9 cellular contexts compared by ENCODE assay signal in the genomic region with DNA sequence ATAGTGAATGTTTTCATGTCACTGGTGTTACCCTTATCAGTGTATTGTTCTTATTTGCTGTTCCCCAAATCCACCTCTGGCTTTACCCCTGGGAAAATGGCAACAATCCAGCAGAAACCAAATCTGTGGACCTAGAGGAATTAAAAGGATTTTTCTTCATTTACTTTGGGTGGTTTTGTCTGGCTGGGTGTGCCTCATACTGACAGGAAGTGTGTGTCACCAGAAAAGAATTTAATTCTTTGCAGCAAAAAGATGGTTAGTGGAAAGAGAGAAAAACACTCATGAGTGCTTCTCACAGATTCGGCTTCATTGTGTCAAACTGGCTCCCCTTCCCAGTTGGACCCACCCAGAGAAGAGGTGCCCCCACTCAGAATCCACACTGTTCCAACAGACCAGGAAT. TPM values are rescaled to one million over a fixed set of nuclear protein-coding genes. Genes with fewer than 3 reads are reported as not detected.
A peak's percentile ranks its signal among the peaks of the same experiment; 100 is the strongest.
DNase-seq lines count a peak whose midpoint lies in the region; ATAC-seq and TF ChIP-seq lines count a peak whose summit lies in the region.
"Had no signal": no experiment of that assay in that cellular context is flagged by ENCODE, and none has a peak within 500 bp of the region (broad histone marks: within the 10 kb centered on the region; RNA-seq: fewer than 3 reads in every experiment).

No MANE protein-coding gene starts in this region.

- WGBS in psoas muscle, 3 donors: 26 to 50% (median 35%) methylated on average over 1 of the region's 1 CpG

- ATAC-seq in RWPE2 (ENCODE audit: low read depth): peak; percentile 87
- peak in 3 of 4 donors; percentile 12 to 44 (median 43) for ATAC-seq in psoas muscle
- ATAC-seq in GM21737 (IDR thresholded peaks at IDR 0.05; ENCODE audit: unreplicated experiment): no peak
- no peak for ATAC-seq in GM21367 (IDR thresholded peaks at IDR 0.05; ENCODE audit: unreplicated experiment)

- no peak overlapping the region for H3K4me3 ChIP-seq in RWPE2 (ENCODE audit: severe bottlenecking)
- H3K4me3 ChIP-seq in psoas muscle: no peak overlapping the region
- no peak overlapping the region for H3K4me3 ChIP-seq in colonic mucosa

- POLR2A ChIA-PET in GM10248 (lab: Yijun Ruan, JAX): no interaction called here

- intact Hi-C loops in psoas muscle (cut with DNase I) (loop anchor here (5.0 to 10.0 kb wide), 2 partner anchors 49 to 462 kb away; no protein-coding TSS in a partner anchor), colonic mucosa (cut with DNase I) (loop anchor here (2.0 kb wide), 1 partner anchor 46 kb away; no protein-coding TSS in a partner anchor)

- H3K27ac ChIP-seq in RWPE2 (ENCODE audit: poor library complexity, severe bottlenecking): peak overlapping the region; percentile 68
- peak overlapping the region; percentile 20 for H3K27ac ChIP-seq in psoas muscle
- H3K27ac ChIP-seq in colonic mucosa: no peak overlapping the region

- H3K9me3 ChIP-seq in RWPE2 (ENCODE audit: severe bottlenecking) (no peaks in the 10 kb centered on the region), psoas muscle (no peaks in the 10 kb centered on the region), colonic mucosa (no peaks in the 10 kb centered on the region)

- H3K4me1 ChIP-seq in RWPE2 (ENCODE audit: insufficient read depth, poor library complexity, severe bottlenecking) (peaks cover 18% of the 10 kb centered on the region), psoas muscle (peaks cover 3% of the 10 kb centered on the region), colonic mucosa (no peaks in the 10 kb centered on the region)

- H3K36me3 ChIP-seq in RWPE2 (ENCODE audit: low read depth) (no peaks in the 10 kb centered on the region), psoas muscle (ENCODE audit: insufficient read depth in 1 of 2, low read depth in 1 of 2) (peaks cover 0 to 4% of the 10 kb centered on the region in 2 donors), colonic mucosa (no peaks in the 10 kb centered on the region)

- DNase-seq in Daoy (ENCODE audit: low read depth): peak; percentile 88
- no peak for DNase-seq in RWPE2 (ENCODE audit: low spot score)
- DNase-seq in fibroblast of the conjunctiva (ENCODE audit: low read depth): peak; percentile 40
- DNase-seq in psoas muscle: no peak
- no peak for DNase-seq in colonic mucosa
- no peak for DNase-seq in GM10248 (ENCODE audit: extremely low spot score)
- DNase-seq: endodermal cell had no signal

- H3K9ac ChIP-seq in colonic mucosa (ENCODE audit: low read depth in 2 of 2, low read length in 2 of 2): no peak overlapping the region

- no peak for TF ChIP-seq CTCF in RWPE2 (IDR thresholded peaks at IDR 0.05; ENCODE audit: poor library complexity, severe bottlenecking)
- no peak for TF ChIP-seq CTCF in psoas muscle (IDR thresholded peaks at IDR 0.05)
- no peak for TF ChIP-seq CTCF in colonic mucosa (IDR thresholded peaks at IDR 0.05)
- no peak for TF ChIP-seq CTCF in GM10248 (IDR thresholded peaks at IDR 0.05; ENCODE audit: control extremely low read depth, extremely low read depth, low read depth, missing control alignments)

- CTCF ChIA-PET in GM10248 (lab: Yijun Ruan, JAX): interaction anchor here (1.1 kb wide), 1 partner anchor 8 kb away, joined by 3 read pairs; no protein-coding TSS in a partner anchor

- no peaks in the 10 kb centered on the region for H3K27me3 ChIP-seq in RWPE2 (ENCODE audit: insufficient read depth, poor library complexity, severe bottlenecking)
- no peaks in the 10 kb centered on the region for H3K27me3 ChIP-seq in psoas muscle (ENCODE audit: insufficient read depth in 3 of 3, low read length in 2 of 3)
- no peaks in the 10 kb centered on the region for H3K27me3 ChIP-seq in colonic mucosa

RNA-seq across cellular contexts. Expression of a gene that starts 38.9 kb away (rescaled TPM):
- 1.9 and 2.9 TPM in 2 replicates for total RNA-seq in Daoy (2014; rRNA removed; shearing (Covaris generic))
- 100 to 1,000 TPM in 1 of 4 donors, 10 to 100 TPM in 3; 12.3 to 158 (median 30.2) TPM for total RNA-seq in psoas muscle
- 10 to 100 TPM; 22.1 to 39.5 (median 27.5) TPM for polyA plus RNA-seq in psoas muscle
- total RNA-seq in colonic mucosa: 1 to 10 TPM; 4.3 to 6.7 TPM

Comparison
In these comparisons a context has a peak if more than half of its experiments do, and no peak if none do; other contexts are left out.
1. DNase-seq: peak in Daoy (single experiment) and fibroblast of the conjunctiva (single experiment); none in RWPE2 (single experiment), psoas muscle (0 of 2), colonic mucosa (single experiment) and GM10248 (single experiment).
2. ATAC-seq: peak in RWPE2 (single experiment) and psoas muscle (3 of 4); none in GM21737 (single experiment) and GM21367 (single experiment).